ENCODE assay signal across 1 cellular context in genomic region chr6:40410792-40411191, GRCh38.
TF ChIP-seq lines count a peak whose summit lies in the region.

No MANE protein-coding gene starts in this region.

TF ChIP-seq in HepG2, 621 proteins besides CTCF, POLR2A, EP300 and RAD21 (continued from another document):
- no peak for TF ChIP-seq ARID4A (CRISPR knock-in tag; IDR thresholded peaks at IDR 0.05; ENCODE audit: borderline replicate concordance)
- TF ChIP-seq FOXO1 (CRISPR knock-in tag; IDR thresholded peaks at IDR 0.05) = no peak
- no peak for TF ChIP-seq SNAPC2 (CRISPR knock-in tag; IDR thresholded peaks at IDR 0.05)
